ENCODE assay signal across 8 cellular contexts in genomic region chr16:70476272-70477020, GRCh38. TPM values are rescaled to one million over a fixed set of nuclear protein-coding genes. Genes with fewer than 3 reads are reported as not detected.
DNase-seq lines count a peak whose midpoint lies in the region; ATAC-seq and TF ChIP-seq lines count a peak whose summit lies in the region.

No MANE protein-coding gene starts in this region.

- ATAC-seq in GM19372 (IDR thresholded peaks at IDR 0.05; ENCODE audit: low read depth, unreplicated experiment) (peak; percentile 88), HG03342 (IDR thresholded peaks at IDR 0.05; ENCODE audit: unreplicated experiment) (peak; percentile 90), lower lobe of right lung (no peak)

- no peaks in the 10 kb centered on the region for H3K9me3 Mint-ChIP-seq in T-helper 2 cell treated with Interferon-gamma antibody and Interleukin-4, amounts not matched to agents 5 μg/mL and 100 μg/mL, for 36 hours

- H3K27ac Mint-ChIP-seq in T-helper 2 cell treated with Interferon-gamma antibody and Interleukin-4, amounts not matched to agents 5 μg/mL and 100 μg/mL, for 36 hours: peak overlapping the region; percentile 90

- H3K36me3 Mint-ChIP-seq in T-helper 2 cell treated with Interferon-gamma antibody and Interleukin-4, amounts not matched to agents 5 μg/mL and 100 μg/mL, for 36 hours (ENCODE audit: low read depth): peaks cover 22% of the 10 kb centered on the region

- TF ChIP-seq CTCF in fibroblast of lung (conservative IDR thresholded peaks at IDR 0.05 in 1 of 2, IDR thresholded peaks at IDR 0.05 in 1 of 2; ENCODE audit: low read depth in 1 of 2, low read length in 2 of 2): no peak
- TF ChIP-seq CTCF in lower lobe of right lung (IDR thresholded peaks at IDR 0.05): no peak

- H3K27me3 ChIP-seq in fibroblast of lung (ENCODE audit: control insufficient read depth, insufficient read depth, low read length) (no peaks in the 10 kb centered on the region), lower lobe of right lung (ENCODE audit: low read depth) (no peaks in the 10 kb centered on the region)

- peak; percentile 77 for DNase-seq in Daoy (ENCODE audit: low read depth)
- DNase-seq in T-helper 2 cell treated with Interferon-gamma antibody and Interleukin-4, amounts not matched to agents 5 μg/mL and 100 μg/mL, for 36 hours (ENCODE audit: low spot score): peak; percentile 69
- peak; percentile 81 to 85 for DNase-seq in fibroblast of lung (ENCODE audit: low read depth in 2 of 2)
- DNase-seq in stimulated activated CD4-positive, alpha-beta T cell treated with anti-CD3 and anti-CD28 coated beads, TNF-alpha, amount 100 ng/mL, for 24 hours (ENCODE audit: low read depth in 3 of 3): peak; percentile 13 to 45 (median 21)
- no peak for DNase-seq in retina
- DNase-seq in lower lobe of right lung: no peak

- H3K27ac ChIP-seq in fibroblast of lung (ENCODE audit: insufficient read depth, low read length) (peak overlapping the region; percentile 36), lower lobe of right lung (no peak overlapping the region)

- H3K4me3 ChIP-seq in fibroblast of lung (replicated peaks in 1 of 4; ENCODE audit: control extremely low read depth in 1 of 4, insufficient read depth in 1 of 4, low read depth in 3 of 4, low read length in 4 of 4) (no peak overlapping the region), lower lobe of right lung (no peak overlapping the region)

- H3K9me3 ChIP-seq in fibroblast of lung (ENCODE audit: control insufficient read depth, insufficient read depth, low read depth, low read length) (no peaks in the 10 kb centered on the region), lower lobe of right lung (no peaks in the 10 kb centered on the region)

- no peaks in the 10 kb centered on the region for H3K27me3 Mint-ChIP-seq in T-helper 2 cell treated with Interferon-gamma antibody and Interleukin-4, amounts not matched to agents 5 μg/mL and 100 μg/mL, for 36 hours (ENCODE audit: low read depth)

- intact Hi-C loops in lower lobe of right lung (cut with DNase I): no loop called here

- H3K4me3 Mint-ChIP-seq in T-helper 2 cell treated with Interferon-gamma antibody and Interleukin-4, amounts not matched to agents 5 μg/mL and 100 μg/mL, for 36 hours: peak overlapping the region; percentile 46

- no peak overlapping the region for H2AFZ ChIP-seq in fibroblast of lung (ENCODE audit: low read length)

- H4K20me1 ChIP-seq in fibroblast of lung (ENCODE audit: control insufficient read depth, extremely low read depth, insufficient read depth, low read length): no peaks in the 10 kb centered on the region

- H3K36me3 ChIP-seq in fibroblast of lung (ENCODE audit: control insufficient read depth, insufficient read depth, low read length) (peaks cover 18% of the 10 kb centered on the region), lower lobe of right lung (peaks cover 70% of the 10 kb centered on the region)

- H3K79me2 ChIP-seq in fibroblast of lung (ENCODE audit: control insufficient read depth, insufficient read depth, low read length): no peaks in the 10 kb centered on the region

- H3K4me1 ChIP-seq in fibroblast of lung (ENCODE audit: control insufficient read depth, extremely low read depth, insufficient read depth, low read length): peaks cover 18% of the 10 kb centered on the region
- H3K4me1 ChIP-seq in lower lobe of right lung: peaks cover 24% of the 10 kb centered on the region

- no peak overlapping the region for H3K9ac ChIP-seq in fibroblast of lung (ENCODE audit: insufficient read depth, low read length)

- H3K4me2 ChIP-seq in fibroblast of lung (ENCODE audit: extremely low read depth, insufficient read depth, low read length): peak overlapping the region; percentile 54

- peaks cover 16% of the 10 kb centered on the region for H3K4me1 Mint-ChIP-seq in T-helper 2 cell treated with Interferon-gamma antibody and Interleukin-4, amounts not matched to agents 5 μg/mL and 100 μg/mL, for 36 hours (ENCODE audit: low read depth)

RNA-seq across cellular contexts. Expression of gene FCSK, which starts 22.1 kb away (rescaled TPM):
- total RNA-seq in Daoy (2014; rRNA removed; shearing (Covaris generic)): 2.1 and 6.7 TPM in 2 replicates
- total RNA-seq in fibroblast of lung (11.8 and 13.5 TPM in 2 replicates), lower lobe of right lung (23.8 TPM)
- 4.4 and 4.9 TPM in 2 replicates for polyA plus RNA-seq in fibroblast of lung
- 4.4 and 5.0 TPM in 2 replicates for polyA plus RNA-seq in fibroblast of lung (2012)
- polyA minus RNA-seq in fibroblast of lung (ENCODE audit: low replicate concordance): 5.9 and 7.1 TPM in 2 replicates

RNA-seq across cellular contexts. Expression of gene ST3GAL2, which starts 37.5 kb away (rescaled TPM):
- total RNA-seq in Daoy (2014; rRNA removed; shearing (Covaris generic)): 22.1 and 23.8 TPM in 2 replicates
- total RNA-seq in fibroblast of lung (9.5 and 17.8 TPM in 2 replicates), lower lobe of right lung (31.8 TPM)
- polyA plus RNA-seq in fibroblast of lung: 13.1 and 13.5 TPM in 2 replicates
- polyA plus RNA-seq in fibroblast of lung (2012): 16.2 and 17.6 TPM in 2 replicates
- polyA minus RNA-seq in fibroblast of lung (ENCODE audit: low replicate concordance): 59.6 and 59.9 TPM in 2 replicates

RNA-seq across cellular contexts. Expression of gene COG4, which starts 46.9 kb away (rescaled TPM):
- total RNA-seq in Daoy (2014; rRNA removed; shearing (Covaris generic)): 35.3 and 35.5 TPM in 2 replicates
- total RNA-seq in fibroblast of lung: 79.6 and 117 TPM in 2 replicates
- polyA plus RNA-seq in fibroblast of lung: 36.2 and 50.7 TPM in 2 replicates
- 37.7 and 56.8 TPM in 2 replicates for polyA plus RNA-seq in fibroblast of lung (2012)
- polyA minus RNA-seq in fibroblast of lung (ENCODE audit: low replicate concordance): 87.9 and 103 TPM in 2 replicates
- total RNA-seq in lower lobe of right lung: 62.0 TPM

RNA-seq across cellular contexts. Expression of gene SF3B3, which starts 47.2 kb away (rescaled TPM):
- total RNA-seq in Daoy (2014; rRNA removed; shearing (Covaris generic)): 117 and 130 TPM in 2 replicates
- total RNA-seq in fibroblast of lung (81.9 and 107 TPM in 2 replicates), lower lobe of right lung (176 TPM)
- 89.2 and 166 TPM in 2 replicates for polyA plus RNA-seq in fibroblast of lung
- 183 and 273 TPM in 2 replicates for polyA plus RNA-seq in fibroblast of lung (2012)
- polyA minus RNA-seq in fibroblast of lung (ENCODE audit: low replicate concordance): 343 and 595 TPM in 2 replicates

Comparison
In these comparisons a context has a peak if more than half of its experiments do, and no peak if none do; other contexts are left out.
1. DNase-seq: peak in Daoy (single experiment), T-helper 2 cell treated with Interferon-gamma antibody and Interleukin-4, amounts not matched to agents 5 μg/mL and 100 μg/mL, for 36 hours (single experiment), fibroblast of lung (2 of 2) and stimulated activated CD4-positive, alpha-beta T cell treated with anti-CD3 and anti-CD28 coated beads, TNF-alpha, amount 100 ng/mL, for 24 hours (3 of 3); none in retina (single experiment) and lower lobe of right lung (single experiment).
2. ATAC-seq: peak in GM19372 (single experiment) and HG03342 (single experiment); none in lower lobe of right lung (0 of 2).